ENCODE assay signal across 32 cellular contexts in genomic region chr5:53287573-53287972, GRCh38.
"Had no signal": no experiment of that assay in that cellular context is flagged by ENCODE, and none has a peak within 500 bp of the region (broad histone marks: within the 10 kb centered on the region; RNA-seq: fewer than 3 reads in every experiment).

No MANE protein-coding gene starts in this region.

- H3K27ac Mint-ChIP-seq: activated B cell treated with CpG ODN at 0.5 μM for 24 hours; activated CD4-positive, alpha-beta memory T cell treated with anti-CD3 and anti-CD28 coated beads for 36 hours; activated CD4-positive, alpha-beta T cell treated with anti-CD3 and anti-CD28 coated beads, Interleukin-2, amount 10 ng/mL, durations not matched to agents 24 days and 14 days; activated CD8-positive, alpha-beta T cell treated with anti-CD3 and anti-CD28 coated beads for 36 hours; activated naive CD4-positive, alpha-beta T cell treated with anti-CD3 and anti-CD28 coated beads, Interleukin-2, amount 10 ng/mL, durations not matched to agents 7 days and 5 days; activated naive CD4-positive, alpha-beta T cell treated with anti-CD3 and anti-CD28 coated beads, Interleukin-2, amount 50 U/mL, for 24 hours; activated naive CD8-positive, alpha-beta T cell; activated naive CD8-positive, alpha-beta T cell treated with anti-CD3 and anti-CD28 coated beads, Interleukin-2, amount 10 ng/mL, durations not matched to agents 7 days and 5 days; activated naive CD8-positive, alpha-beta T cell treated with anti-CD3 and anti-CD28 coated beads, Interleukin-2, amount 50 U/mL, for 24 hours; activated T-cell treated with anti-CD3 and anti-CD28 coated beads, Interleukin-2, amount 50 U/mL, for 24 hours; activated T-helper 2 cell treated with anti-CD3 and anti-CD28 coated beads, Interferon-gamma antibody, Interleukin-2, Interleukin-4, amounts not matched to agents 10 μg/mL and 5 μg/mL and 100 μg/mL, durations not matched to agents 14 hours and 24 hours and 36 hours; brain; T-helper 1 cell treated with Interleukin-12 subunit alpha and Interleukin-12 subunit beta and Interleukin-4 antibody, amounts not matched to agents 30 μg/mL and 1 μg/mL, for 36 hours; T-helper 2 cell treated with Interferon-gamma antibody and Interleukin-4, amounts not matched to agents 5 μg/mL and 100 μg/mL, for 36 hours had no signal

- H3K36me3 Mint-ChIP-seq: activated CD4-positive, alpha-beta memory T cell treated with anti-CD3 and anti-CD28 coated beads for 36 hours; activated naive CD4-positive, alpha-beta T cell treated with anti-CD3 and anti-CD28 coated beads, Interleukin-2, amount 10 ng/mL, durations not matched to agents 7 days and 5 days; activated naive CD8-positive, alpha-beta T cell; activated naive CD8-positive, alpha-beta T cell treated with anti-CD3 and anti-CD28 coated beads, Interleukin-2, amount 10 ng/mL, durations not matched to agents 7 days and 5 days; brain had no signal

- H3K4me3 ChIP-seq: ascending aorta had no signal

- H3K4me3 Mint-ChIP-seq: activated B cell treated with CpG ODN at 0.5 μM for 24 hours; activated CD4-positive, alpha-beta memory T cell treated with anti-CD3 and anti-CD28 coated beads for 36 hours; activated CD4-positive, alpha-beta T cell treated with anti-CD3 and anti-CD28 coated beads, Interleukin-2, amount 10 ng/mL, durations not matched to agents 24 days and 14 days; activated CD8-positive, alpha-beta T cell treated with anti-CD3 and anti-CD28 coated beads for 36 hours; activated naive CD4-positive, alpha-beta T cell treated with anti-CD3 and anti-CD28 coated beads, Interleukin-2, amount 10 ng/mL, durations not matched to agents 7 days and 5 days; activated naive CD4-positive, alpha-beta T cell treated with anti-CD3 and anti-CD28 coated beads, Interleukin-2, amount 50 U/mL, for 24 hours; activated naive CD8-positive, alpha-beta T cell; activated naive CD8-positive, alpha-beta T cell treated with anti-CD3 and anti-CD28 coated beads, Interleukin-2, amount 10 ng/mL, durations not matched to agents 7 days and 5 days; activated naive CD8-positive, alpha-beta T cell treated with anti-CD3 and anti-CD28 coated beads, Interleukin-2, amount 50 U/mL, for 24 hours; activated T-cell treated with anti-CD3 and anti-CD28 coated beads, Interleukin-2, amount 50 U/mL, for 24 hours; brain; T-helper 1 cell treated with Interleukin-12 subunit alpha and Interleukin-12 subunit beta and Interleukin-4 antibody, amounts not matched to agents 30 μg/mL and 1 μg/mL, for 36 hours; T-helper 2 cell treated with Interferon-gamma antibody and Interleukin-4, amounts not matched to agents 5 μg/mL and 100 μg/mL, for 36 hours had no signal

- FAIRE-seq: TTC549 had no signal

- H3K4me1 ChIP-seq: ascending aorta had no signal

- H3K27me3 Mint-ChIP-seq: activated B cell treated with CpG ODN at 0.5 μM for 24 hours; activated CD4-positive, alpha-beta T cell treated with anti-CD3 and anti-CD28 coated beads, Interleukin-2, amount 10 ng/mL, durations not matched to agents 24 days and 14 days; activated naive CD4-positive, alpha-beta T cell treated with anti-CD3 and anti-CD28 coated beads, Interleukin-2, amount 50 U/mL, for 24 hours; activated naive CD8-positive, alpha-beta T cell treated with anti-CD3 and anti-CD28 coated beads, Interleukin-2, amount 10 ng/mL, durations not matched to agents 7 days and 5 days; brain had no signal

- H3K4me1 Mint-ChIP-seq: activated B cell treated with CpG ODN at 0.5 μM for 24 hours; activated CD4-positive, alpha-beta T cell treated with anti-CD3 and anti-CD28 coated beads, Interleukin-2, amount 10 ng/mL, durations not matched to agents 24 days and 14 days; activated naive CD4-positive, alpha-beta T cell treated with anti-CD3 and anti-CD28 coated beads, Interleukin-2, amount 10 ng/mL, durations not matched to agents 7 days and 5 days; activated naive CD4-positive, alpha-beta T cell treated with anti-CD3 and anti-CD28 coated beads, Interleukin-2, amount 50 U/mL, for 24 hours; activated naive CD8-positive, alpha-beta T cell treated with anti-CD3 and anti-CD28 coated beads, Interleukin-2, amount 10 ng/mL, durations not matched to agents 7 days and 5 days; activated naive CD8-positive, alpha-beta T cell treated with anti-CD3 and anti-CD28 coated beads, Interleukin-2, amount 50 U/mL, for 24 hours; brain had no signal

- H3K36me3 ChIP-seq: ascending aorta had no signal

- DNase-seq: activated B cell treated with CpG ODN at 0.5 μM for 24 hours; activated CD4-positive, alpha-beta memory T cell treated with anti-CD3 and anti-CD28 coated beads for 36 hours; activated CD4-positive, alpha-beta T cell treated with anti-CD3 and anti-CD28 coated beads for 4 hours; activated CD4-positive, alpha-beta T cell treated with anti-CD3 and anti-CD28 coated beads, Interleukin-2, amount 50 U/mL, for 1 hour; activated CD4-positive, alpha-beta T cell treated with anti-CD3 and anti-CD28 coated beads, Interleukin-2, amount 50 U/mL, for 4 hours; activated CD4-positive, CD25-positive, alpha-beta regulatory T cell treated with anti-CD3 and anti-CD28 coated beads, Interleukin-2, amount 50 U/mL, for 72 hours; activated CD8-positive, alpha-beta memory T cell treated with anti-CD3 and anti-CD28 coated beads, Interleukin-2, amount 50 U/mL, for 48 hours; activated CD8-positive, alpha-beta T cell treated with anti-CD3 and anti-CD28 coated beads for 36 hours; activated effector memory CD4-positive, alpha-beta T cell treated with Interleukin-2 at 50 U/mL for 16 hours; activated gamma-delta T cell; activated naive CD4-positive, alpha-beta T cell treated with anti-CD3 and anti-CD28 coated beads, Interleukin-2, amount 10 ng/mL, durations not matched to agents 7 days and 5 days; activated naive CD4-positive, alpha-beta T cell treated with Interleukin-2 at 50 U/mL for 16 hours; activated naive CD8-positive, alpha-beta T cell treated with anti-CD3 and anti-CD28 coated beads, Interleukin-2, amount 10 ng/mL, durations not matched to agents 7 days and 5 days; activated naive CD8-positive, alpha-beta T cell treated with anti-CD3 and anti-CD28 coated beads, Interleukin-2, amount 50 U/mL, for 24 hours; activated T-cell treated with anti-CD3 and anti-CD28 coated beads, Interleukin-2, amount 50 U/mL, for 24 hours; activated T-cell treated with anti-CD3 and anti-CD28 coated beads, Interleukin-2, amount 50 U/mL, for 48 hours; amygdala; anterior cingulate cortex; central memory CD4-positive, alpha-beta T cell; T-helper 1 cell; T-helper 2 cell; T-helper 9 cell had no signal

- H3K9me3 ChIP-seq: ascending aorta had no signal

- H3K27ac ChIP-seq: ascending aorta, VCaP had no signal

- H3K27me3 ChIP-seq: ascending aorta had no signal
